In genomic region chr16:70437017-70437581, GRCh38 we compare ENCODE assay signal across 8 cellular contexts. TPM values are rescaled to one million over a fixed set of nuclear protein-coding genes. Genes with fewer than 3 reads are reported as not detected.
DNase-seq lines count a peak whose midpoint lies in the region; ATAC-seq, FAIRE-seq and TF ChIP-seq lines count a peak whose summit lies in the region.

No MANE protein-coding gene starts in this region.

- no peaks in the 10 kb centered on the region for H3K36me3 ChIP-seq in SU-DHL-6 (ENCODE audit: low read length)

- peaks cover 3% of the 10 kb centered on the region for H3K36me3 Mint-ChIP-seq in glutamatergic neuron (ENCODE audit: unreplicated experiment)

- H3K4me3 ChIP-seq in right cardiac atrium (ENCODE audit: low read length): no peak overlapping the region
- H3K4me3 ChIP-seq in SU-DHL-6 (ENCODE audit: insufficient read depth, low read length, poor library complexity, severe bottlenecking): peak overlapping the region; percentile 94

- TF ChIP-seq POLR2A in GM12892 (IDR thresholded peaks at IDR 0.05; ENCODE audit: low read depth, low read length): no peak

- no peaks in the 10 kb centered on the region for H3K9me3 ChIP-seq in right cardiac atrium (ENCODE audit: control insufficient read depth, low read length)
- H3K9me3 ChIP-seq in SU-DHL-6 (ENCODE audit: insufficient read depth, low read length): no peaks in the 10 kb centered on the region

- FAIRE-seq in GM12892 (lab: Jason Lieb, UNC): no peak

- H4K20me1 ChIP-seq in SU-DHL-6 (ENCODE audit: low read depth, low read length): no peaks in the 10 kb centered on the region

- H3K9ac ChIP-seq in SU-DHL-6 (ENCODE audit: low read length): peak overlapping the region; percentile 65

- H3K9me3 Mint-ChIP-seq in glutamatergic neuron (ENCODE audit: unreplicated experiment): peaks cover 18% of the 10 kb centered on the region

- H3K27me3 ChIP-seq in right cardiac atrium (ENCODE audit: control insufficient read depth, insufficient read depth) (no peaks in the 10 kb centered on the region), SU-DHL-6 (ENCODE audit: low read length) (no peaks in the 10 kb centered on the region)

- ATAC-seq in right cardiac atrium (no peak), Right ventricle myocardium inferior (no peak)

- no peaks in the 10 kb centered on the region for H3K9me2 ChIP-seq in SU-DHL-6 (replicated peaks; ENCODE audit: insufficient read depth, low read length)

- H3K27ac ChIP-seq in right cardiac atrium (ENCODE audit: low read length): peak overlapping the region; percentile 42
- H3K27ac ChIP-seq in SU-DHL-6 (ENCODE audit: low read depth, low read length): peak overlapping the region; percentile 58

- WGBS in right cardiac atrium: 21% methylated on average over 5 of the region's 5 CpGs

- peaks cover 35% of the 10 kb centered on the region for H3K79me2 ChIP-seq in SU-DHL-6 (ENCODE audit: insufficient read depth, low read length)

- H3F3A ChIP-seq in SU-DHL-6 (ENCODE audit: insufficient read depth): peaks cover 32% of the 10 kb centered on the region

- H3K27ac Mint-ChIP-seq in glutamatergic neuron (ENCODE audit: unreplicated experiment): peak overlapping the region; percentile 96

- intact Hi-C loops in right cardiac atrium (cut with DNase I) (loop anchor here in 2 of 4 donors (10.0 kb wide), 1 partner anchor 52 kb away; no protein-coding TSS in a partner anchor), Right ventricle myocardium inferior (cut with DNase I) (no loop called here)

- peaks cover 34% of the 10 kb centered on the region for H3K4me1 ChIP-seq in right cardiac atrium (ENCODE audit: control insufficient read depth, insufficient read depth, low read length)

- no peak for DNase-seq in right cardiac atrium
- DNase-seq in Right ventricle myocardium inferior (ENCODE audit: missing footprints): no peak
- DNase-seq in glutamatergic neuron: peak; percentile 69
- peak; percentile 15 for DNase-seq in stromal cell of bone marrow (ENCODE audit: low read depth)
- no peak for DNase-seq in GM12892 (ENCODE audit: insufficient read length)
- no peak for DNase-seq in SHP77 (lab: John Stamatoyannopoulos, UW)
- no peak for DNase-seq in globus pallidus (ENCODE audit: low spot score)

- TF ChIP-seq CTCF in SU-DHL-6 (IDR thresholded peaks at IDR 0.05; ENCODE audit: insufficient read depth, low read length, poor library complexity, severe bottlenecking): no peak
- no peak for TF ChIP-seq CTCF in glutamatergic neuron (IDR thresholded peaks at IDR 0.05; ENCODE audit: partially characterized antibody, unreplicated experiment)

- H3K27me3 Mint-ChIP-seq in glutamatergic neuron (ENCODE audit: unreplicated experiment): peaks cover 22% of the 10 kb centered on the region

- H3K4me2 ChIP-seq in SU-DHL-6 (ENCODE audit: low read depth, low read length, poor library complexity, severe bottlenecking): peak overlapping the region; percentile 93

- peak overlapping the region; percentile 98 for H3K4me3 Mint-ChIP-seq in glutamatergic neuron (ENCODE audit: unreplicated experiment)

- H2AFZ ChIP-seq in SU-DHL-6 (ENCODE audit: low read depth, low read length, severe bottlenecking): no peak overlapping the region

- H3K4me1 Mint-ChIP-seq in glutamatergic neuron (ENCODE audit: low read depth, unreplicated experiment): peaks cover 41% of the 10 kb centered on the region

RNA-seq across cellular contexts. Expression of gene ST3GAL2, which starts 1.8 kb away (rescaled TPM):
- 10 to 100 TPM; 15.4 to 21.3 (median 19.9) TPM for total RNA-seq in right cardiac atrium
- polyA plus RNA-seq in right cardiac atrium: 13.3 TPM
- total RNA-seq in Right ventricle myocardium inferior: 25.6 TPM
- total RNA-seq in glutamatergic neuron (ENCODE audit: unreplicated experiment): 134 TPM
- 37.6 TPM for polyA plus RNA-seq in GM12892 (2012; ENCODE audit: missing spikeins)

RNA-seq across cellular contexts. Expression of gene FCSK, which starts 17.3 kb away (rescaled TPM):
- 10 to 100 TPM; 10.4 to 12.3 (median 11.7) TPM for total RNA-seq in right cardiac atrium
- 8.3 TPM for polyA plus RNA-seq in right cardiac atrium
- total RNA-seq in Right ventricle myocardium inferior: 7.5 TPM
- 15.4 TPM for total RNA-seq in glutamatergic neuron (ENCODE audit: unreplicated experiment)
- 10.1 TPM for polyA plus RNA-seq in GM12892 (2012; ENCODE audit: missing spikeins)

Comparison
In these comparisons a context has a peak if more than half of its experiments do, and no peak if none do; other contexts are left out.
1. DNase-seq: peak in glutamatergic neuron (single experiment) and stromal cell of bone marrow (single experiment); none in right cardiac atrium (0 of 3), Right ventricle myocardium inferior (single experiment), GM12892 (single experiment), SHP77 (0 of 2) and globus pallidus (single experiment).